1 cellular context compared by ENCODE assay signal in the genomic region with DNA sequence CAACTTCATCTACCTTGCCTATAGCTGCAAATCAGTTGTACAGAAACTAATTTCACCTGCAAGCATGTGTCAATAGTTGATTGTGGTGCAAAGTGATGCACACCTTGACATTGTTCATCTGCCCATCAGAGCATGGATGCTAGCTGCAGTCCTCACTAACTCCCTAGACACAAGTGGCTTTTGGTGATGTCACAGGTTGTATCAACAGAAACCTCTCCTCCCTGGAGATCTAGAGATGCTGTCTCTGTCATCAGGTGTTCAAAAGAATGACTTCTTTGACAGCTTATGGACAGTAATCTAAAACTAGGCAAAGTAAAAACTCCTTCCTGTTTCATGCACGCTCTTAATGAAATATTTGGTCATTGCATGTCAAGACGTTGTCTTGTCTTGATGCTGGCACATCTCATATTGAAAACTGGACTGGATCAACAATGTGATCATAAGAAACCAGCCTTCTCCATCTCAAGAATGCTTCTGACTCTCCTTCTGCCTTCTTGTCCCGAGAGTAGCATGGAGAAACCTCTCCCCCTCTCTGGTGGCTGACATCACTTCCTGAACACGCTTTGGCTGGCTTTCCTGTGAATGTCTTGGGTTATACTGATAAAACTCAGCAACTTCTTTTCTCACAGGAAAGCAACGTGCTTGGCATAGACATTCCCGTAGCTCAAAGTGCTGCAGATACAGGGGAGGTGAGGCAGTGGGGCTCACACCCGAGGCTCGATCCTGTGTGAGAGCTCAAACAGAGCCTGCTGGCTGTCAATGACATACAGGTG.
TF ChIP-seq lines count a peak whose summit lies in the region.

No MANE protein-coding gene starts in this region.

TF ChIP-seq in K562, 482 proteins besides CTCF, POLR2A, EP300 and RAD21 (continued from another document and continues in another):
- TF ChIP-seq, protein P1, sequence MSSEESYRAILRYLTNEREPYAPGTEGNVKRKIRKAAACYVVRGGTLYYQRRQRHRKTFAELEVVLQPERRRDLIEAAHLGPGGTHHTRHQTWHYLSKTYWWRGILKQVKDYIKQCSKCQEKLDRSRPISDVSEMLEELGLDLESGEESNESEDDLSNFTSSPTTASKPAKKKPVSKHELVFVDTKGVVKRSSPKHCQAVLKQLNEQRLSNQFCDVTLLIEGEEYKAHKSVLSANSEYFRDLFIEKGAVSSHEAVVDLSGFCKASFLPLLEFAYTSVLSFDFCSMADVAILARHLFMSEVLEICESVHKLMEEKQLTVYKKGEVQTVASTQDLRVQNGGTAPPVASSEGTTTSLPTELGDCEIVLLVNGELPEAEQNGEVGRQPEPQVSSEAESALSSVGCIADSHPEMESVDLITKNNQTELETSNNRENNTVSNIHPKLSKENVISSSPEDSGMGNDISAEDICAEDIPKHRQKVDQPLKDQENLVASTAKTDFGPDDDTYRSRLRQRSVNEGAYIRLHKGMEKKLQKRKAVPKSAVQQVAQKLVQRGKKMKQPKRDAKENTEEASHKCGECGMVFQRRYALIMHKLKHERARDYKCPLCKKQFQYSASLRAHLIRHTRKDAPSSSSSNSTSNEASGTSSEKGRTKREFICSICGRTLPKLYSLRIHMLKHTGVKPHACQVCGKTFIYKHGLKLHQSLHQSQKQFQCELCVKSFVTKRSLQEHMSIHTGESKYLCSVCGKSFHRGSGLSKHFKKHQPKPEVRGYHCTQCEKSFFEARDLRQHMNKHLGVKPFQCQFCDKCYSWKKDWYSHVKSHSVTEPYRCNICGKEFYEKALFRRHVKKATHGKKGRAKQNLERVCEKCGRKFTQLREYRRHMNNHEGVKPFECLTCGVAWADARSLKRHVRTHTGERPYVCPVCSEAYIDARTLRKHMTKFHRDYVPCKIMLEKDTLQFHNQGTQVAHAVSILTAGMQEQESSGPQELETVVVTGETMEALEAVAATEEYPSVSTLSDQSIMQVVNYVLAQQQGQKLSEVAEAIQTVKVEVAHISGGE (CRISPR knock-in tag; IDR thresholded peaks at IDR 0.05), result 0 out of 6 replicates have a peak, but pooled peaks of 1 of the 3 experiments have one; percentile 6
- no peak for TF ChIP-seq NELFE (IDR thresholded peaks at IDR 0.05; ENCODE audit: insufficient read depth, insufficient read length)
- TF ChIP-seq ATF7 (IDR thresholded peaks at IDR 0.05), result peak; percentile 51; the same call in 1 of the 2 replicates
- TF ChIP-seq, protein P2, sequence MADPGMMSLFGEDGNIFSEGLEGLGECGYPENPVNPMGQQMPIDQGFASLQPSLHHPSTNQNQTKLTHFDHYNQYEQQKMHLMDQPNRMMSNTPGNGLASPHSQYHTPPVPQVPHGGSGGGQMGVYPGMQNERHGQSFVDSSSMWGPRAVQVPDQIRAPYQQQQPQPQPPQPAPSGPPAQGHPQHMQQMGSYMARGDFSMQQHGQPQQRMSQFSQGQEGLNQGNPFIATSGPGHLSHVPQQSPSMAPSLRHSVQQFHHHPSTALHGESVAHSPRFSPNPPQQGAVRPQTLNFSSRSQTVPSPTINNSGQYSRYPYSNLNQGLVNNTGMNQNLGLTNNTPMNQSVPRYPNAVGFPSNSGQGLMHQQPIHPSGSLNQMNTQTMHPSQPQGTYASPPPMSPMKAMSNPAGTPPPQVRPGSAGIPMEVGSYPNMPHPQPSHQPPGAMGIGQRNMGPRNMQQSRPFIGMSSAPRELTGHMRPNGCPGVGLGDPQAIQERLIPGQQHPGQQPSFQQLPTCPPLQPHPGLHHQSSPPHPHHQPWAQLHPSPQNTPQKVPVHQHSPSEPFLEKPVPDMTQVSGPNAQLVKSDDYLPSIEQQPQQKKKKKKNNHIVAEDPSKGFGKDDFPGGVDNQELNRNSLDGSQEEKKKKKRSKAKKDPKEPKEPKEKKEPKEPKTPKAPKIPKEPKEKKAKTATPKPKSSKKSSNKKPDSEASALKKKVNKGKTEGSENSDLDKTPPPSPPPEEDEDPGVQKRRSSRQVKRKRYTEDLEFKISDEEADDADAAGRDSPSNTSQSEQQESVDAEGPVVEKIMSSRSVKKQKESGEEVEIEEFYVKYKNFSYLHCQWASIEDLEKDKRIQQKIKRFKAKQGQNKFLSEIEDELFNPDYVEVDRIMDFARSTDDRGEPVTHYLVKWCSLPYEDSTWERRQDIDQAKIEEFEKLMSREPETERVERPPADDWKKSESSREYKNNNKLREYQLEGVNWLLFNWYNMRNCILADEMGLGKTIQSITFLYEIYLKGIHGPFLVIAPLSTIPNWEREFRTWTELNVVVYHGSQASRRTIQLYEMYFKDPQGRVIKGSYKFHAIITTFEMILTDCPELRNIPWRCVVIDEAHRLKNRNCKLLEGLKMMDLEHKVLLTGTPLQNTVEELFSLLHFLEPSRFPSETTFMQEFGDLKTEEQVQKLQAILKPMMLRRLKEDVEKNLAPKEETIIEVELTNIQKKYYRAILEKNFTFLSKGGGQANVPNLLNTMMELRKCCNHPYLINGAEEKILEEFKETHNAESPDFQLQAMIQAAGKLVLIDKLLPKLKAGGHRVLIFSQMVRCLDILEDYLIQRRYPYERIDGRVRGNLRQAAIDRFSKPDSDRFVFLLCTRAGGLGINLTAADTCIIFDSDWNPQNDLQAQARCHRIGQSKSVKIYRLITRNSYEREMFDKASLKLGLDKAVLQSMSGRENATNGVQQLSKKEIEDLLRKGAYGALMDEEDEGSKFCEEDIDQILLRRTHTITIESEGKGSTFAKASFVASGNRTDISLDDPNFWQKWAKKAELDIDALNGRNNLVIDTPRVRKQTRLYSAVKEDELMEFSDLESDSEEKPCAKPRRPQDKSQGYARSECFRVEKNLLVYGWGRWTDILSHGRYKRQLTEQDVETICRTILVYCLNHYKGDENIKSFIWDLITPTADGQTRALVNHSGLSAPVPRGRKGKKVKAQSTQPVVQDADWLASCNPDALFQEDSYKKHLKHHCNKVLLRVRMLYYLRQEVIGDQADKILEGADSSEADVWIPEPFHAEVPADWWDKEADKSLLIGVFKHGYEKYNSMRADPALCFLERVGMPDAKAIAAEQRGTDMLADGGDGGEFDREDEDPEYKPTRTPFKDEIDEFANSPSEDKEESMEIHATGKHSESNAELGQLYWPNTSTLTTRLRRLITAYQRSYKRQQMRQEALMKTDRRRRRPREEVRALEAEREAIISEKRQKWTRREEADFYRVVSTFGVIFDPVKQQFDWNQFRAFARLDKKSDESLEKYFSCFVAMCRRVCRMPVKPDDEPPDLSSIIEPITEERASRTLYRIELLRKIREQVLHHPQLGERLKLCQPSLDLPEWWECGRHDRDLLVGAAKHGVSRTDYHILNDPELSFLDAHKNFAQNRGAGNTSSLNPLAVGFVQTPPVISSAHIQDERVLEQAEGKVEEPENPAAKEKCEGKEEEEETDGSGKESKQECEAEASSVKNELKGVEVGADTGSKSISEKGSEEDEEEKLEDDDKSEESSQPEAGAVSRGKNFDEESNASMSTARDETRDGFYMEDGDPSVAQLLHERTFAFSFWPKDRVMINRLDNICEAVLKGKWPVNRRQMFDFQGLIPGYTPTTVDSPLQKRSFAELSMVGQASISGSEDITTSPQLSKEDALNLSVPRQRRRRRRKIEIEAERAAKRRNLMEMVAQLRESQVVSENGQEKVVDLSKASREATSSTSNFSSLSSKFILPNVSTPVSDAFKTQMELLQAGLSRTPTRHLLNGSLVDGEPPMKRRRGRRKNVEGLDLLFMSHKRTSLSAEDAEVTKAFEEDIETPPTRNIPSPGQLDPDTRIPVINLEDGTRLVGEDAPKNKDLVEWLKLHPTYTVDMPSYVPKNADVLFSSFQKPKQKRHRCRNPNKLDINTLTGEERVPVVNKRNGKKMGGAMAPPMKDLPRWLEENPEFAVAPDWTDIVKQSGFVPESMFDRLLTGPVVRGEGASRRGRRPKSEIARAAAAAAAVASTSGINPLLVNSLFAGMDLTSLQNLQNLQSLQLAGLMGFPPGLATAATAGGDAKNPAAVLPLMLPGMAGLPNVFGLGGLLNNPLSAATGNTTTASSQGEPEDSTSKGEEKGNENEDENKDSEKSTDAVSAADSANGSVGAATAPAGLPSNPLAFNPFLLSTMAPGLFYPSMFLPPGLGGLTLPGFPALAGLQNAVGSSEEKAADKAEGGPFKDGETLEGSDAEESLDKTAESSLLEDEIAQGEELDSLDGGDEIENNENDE (IDR thresholded peaks at IDR 0.05; ENCODE audit: low read depth, low read length), result no peak
- peak; percentile 71 for TF ChIP-seq GABPA (tag; conservative IDR thresholded peaks at IDR 0.05; ENCODE audit: low read depth)
- no peak for TF ChIP-seq ATF1 (CRISPR knock-in tag; IDR thresholded peaks at IDR 0.05)
- peak; percentile 52; the same call in 1 of the 2 replicates for TF ChIP-seq ATF1 (tag; IDR thresholded peaks at IDR 0.05)
- TF ChIP-seq, protein P3, sequence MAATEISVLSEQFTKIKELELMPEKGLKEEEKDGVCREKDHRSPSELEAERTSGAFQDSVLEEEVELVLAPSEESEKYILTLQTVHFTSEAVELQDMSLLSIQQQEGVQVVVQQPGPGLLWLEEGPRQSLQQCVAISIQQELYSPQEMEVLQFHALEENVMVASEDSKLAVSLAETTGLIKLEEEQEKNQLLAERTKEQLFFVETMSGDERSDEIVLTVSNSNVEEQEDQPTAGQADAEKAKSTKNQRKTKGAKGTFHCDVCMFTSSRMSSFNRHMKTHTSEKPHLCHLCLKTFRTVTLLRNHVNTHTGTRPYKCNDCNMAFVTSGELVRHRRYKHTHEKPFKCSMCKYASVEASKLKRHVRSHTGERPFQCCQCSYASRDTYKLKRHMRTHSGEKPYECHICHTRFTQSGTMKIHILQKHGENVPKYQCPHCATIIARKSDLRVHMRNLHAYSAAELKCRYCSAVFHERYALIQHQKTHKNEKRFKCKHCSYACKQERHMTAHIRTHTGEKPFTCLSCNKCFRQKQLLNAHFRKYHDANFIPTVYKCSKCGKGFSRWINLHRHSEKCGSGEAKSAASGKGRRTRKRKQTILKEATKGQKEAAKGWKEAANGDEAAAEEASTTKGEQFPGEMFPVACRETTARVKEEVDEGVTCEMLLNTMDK (IDR thresholded peaks at IDR 0.05; ENCODE audit: borderline replicate concordance, insufficient read depth, low read depth, low read length, poor library complexity, severe bottlenecking), result no peak
- no peak for TF ChIP-seq SPI1 (IDR thresholded peaks at IDR 0.05; ENCODE audit: borderline replicate concordance, low read depth, low read length)
- TF ChIP-seq, protein P4, sequence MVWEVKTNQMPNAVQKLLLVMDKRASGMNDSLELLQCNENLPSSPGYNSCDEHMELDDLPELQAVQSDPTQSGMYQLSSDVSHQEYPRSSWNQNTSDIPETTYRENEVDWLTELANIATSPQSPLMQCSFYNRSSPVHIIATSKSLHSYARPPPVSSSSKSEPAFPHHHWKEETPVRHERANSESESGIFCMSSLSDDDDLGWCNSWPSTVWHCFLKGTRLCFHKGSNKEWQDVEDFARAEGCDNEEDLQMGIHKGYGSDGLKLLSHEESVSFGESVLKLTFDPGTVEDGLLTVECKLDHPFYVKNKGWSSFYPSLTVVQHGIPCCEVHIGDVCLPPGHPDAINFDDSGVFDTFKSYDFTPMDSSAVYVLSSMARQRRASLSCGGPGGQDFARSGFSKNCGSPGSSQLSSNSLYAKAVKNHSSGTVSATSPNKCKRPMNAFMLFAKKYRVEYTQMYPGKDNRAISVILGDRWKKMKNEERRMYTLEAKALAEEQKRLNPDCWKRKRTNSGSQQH (CRISPR knock-in tag; IDR thresholded peaks at IDR 0.05), result no peak
- TF ChIP-seq ETS2 (tag; IDR thresholded peaks at IDR 0.05; ENCODE audit: borderline replicate concordance, poor library complexity, severe bottlenecking), result no peak
- peak; percentile 79 for TF ChIP-seq JUND (IDR thresholded peaks at IDR 0.05; ENCODE audit: borderline replicate concordance, low read depth, low read length)
- TF ChIP-seq JUND (tag; IDR thresholded peaks at IDR 0.05; ENCODE audit: borderline replicate concordance, low read depth, low read length), result peak; percentile 76; the same call in 2 of the 3 replicates
- TF ChIP-seq HDAC1 (IDR thresholded peaks at IDR 0.05), result no peak
- no peak for TF ChIP-seq NRF1 (conservative IDR thresholded peaks at IDR 0.05 in 1 of 2, IDR thresholded peaks at IDR 0.05 in 1 of 2)
- TF ChIP-seq ZBTB12 (CRISPR knock-in tag; IDR thresholded peaks at IDR 0.05), result 0 out of 2 replicates have a peak, but pooled peaks have one; percentile 18
- TF ChIP-seq ZHX1 (conservative IDR thresholded peaks at IDR 0.05; ENCODE audit: low read length), result no peak
- TF ChIP-seq, protein P5, sequence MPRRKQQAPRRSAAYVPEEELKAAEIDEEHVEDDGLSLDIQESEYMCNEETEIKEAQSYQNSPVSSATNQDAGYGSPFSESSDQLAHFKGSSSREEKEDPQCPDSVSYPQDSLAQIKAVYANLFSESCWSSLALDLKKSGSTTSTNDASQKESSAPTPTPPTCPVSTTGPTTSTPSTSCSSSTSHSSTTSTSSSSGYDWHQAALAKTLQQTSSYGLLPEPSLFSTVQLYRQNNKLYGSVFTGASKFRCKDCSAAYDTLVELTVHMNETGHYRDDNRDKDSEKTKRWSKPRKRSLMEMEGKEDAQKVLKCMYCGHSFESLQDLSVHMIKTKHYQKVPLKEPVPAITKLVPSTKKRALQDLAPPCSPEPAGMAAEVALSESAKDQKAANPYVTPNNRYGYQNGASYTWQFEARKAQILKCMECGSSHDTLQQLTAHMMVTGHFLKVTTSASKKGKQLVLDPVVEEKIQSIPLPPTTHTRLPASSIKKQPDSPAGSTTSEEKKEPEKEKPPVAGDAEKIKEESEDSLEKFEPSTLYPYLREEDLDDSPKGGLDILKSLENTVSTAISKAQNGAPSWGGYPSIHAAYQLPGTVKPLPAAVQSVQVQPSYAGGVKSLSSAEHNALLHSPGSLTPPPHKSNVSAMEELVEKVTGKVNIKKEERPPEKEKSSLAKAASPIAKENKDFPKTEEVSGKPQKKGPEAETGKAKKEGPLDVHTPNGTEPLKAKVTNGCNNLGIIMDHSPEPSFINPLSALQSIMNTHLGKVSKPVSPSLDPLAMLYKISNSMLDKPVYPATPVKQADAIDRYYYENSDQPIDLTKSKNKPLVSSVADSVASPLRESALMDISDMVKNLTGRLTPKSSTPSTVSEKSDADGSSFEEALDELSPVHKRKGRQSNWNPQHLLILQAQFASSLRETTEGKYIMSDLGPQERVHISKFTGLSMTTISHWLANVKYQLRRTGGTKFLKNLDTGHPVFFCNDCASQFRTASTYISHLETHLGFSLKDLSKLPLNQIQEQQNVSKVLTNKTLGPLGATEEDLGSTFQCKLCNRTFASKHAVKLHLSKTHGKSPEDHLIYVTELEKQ (CRISPR knock-in tag; IDR thresholded peaks at IDR 0.05), result no peak
